ENCODE assay signal across 21 cellular contexts in the genomic region with DNA sequence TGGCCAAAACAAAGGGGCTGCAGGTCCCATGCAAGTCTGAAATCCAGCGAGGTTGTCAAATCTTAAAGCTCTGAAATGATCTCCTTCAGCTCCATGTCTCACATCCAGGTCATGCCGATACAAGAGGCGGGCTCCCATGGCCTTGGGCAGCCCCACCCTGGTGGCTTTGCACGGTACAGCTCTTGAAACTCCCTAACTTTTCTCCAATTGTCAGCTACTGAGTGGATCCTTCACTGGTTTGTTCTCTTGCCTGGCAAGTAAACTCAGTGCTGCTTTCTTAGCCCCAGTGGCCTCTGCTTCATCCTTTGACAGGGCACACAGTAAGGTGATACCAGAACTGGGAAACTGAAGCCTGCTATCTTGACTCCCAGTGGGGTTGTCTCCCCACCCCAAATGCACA. TPM values are rescaled to one million over a fixed set of nuclear protein-coding genes. Genes with fewer than 3 reads are reported as not detected.
DNase-seq lines count a peak whose midpoint lies in the region; ATAC-seq and TF ChIP-seq lines count a peak whose summit lies in the region.
"Had no signal": no experiment of that assay in that cellular context is flagged by ENCODE, and none has a peak within 500 bp of the region (broad histone marks: within the 10 kb centered on the region; RNA-seq: fewer than 3 reads in every experiment).

No MANE protein-coding gene starts in this region.

- H3F3A ChIP-seq in GM23338 (replicated peaks; ENCODE audit: low read depth), result no peaks in the 10 kb centered on the region

- TF ChIP-seq CTCF in GM23338 (conservative IDR thresholded peaks at IDR 0.05; ENCODE audit: low read depth in 2 of 2), result no peak
- TF ChIP-seq CTCF in nephron progenitor cell (IDR thresholded peaks at IDR 0.05), result no peak

- H3K36me3 ChIP-seq in GM23338 (ENCODE audit: insufficient read depth), result no peaks in the 10 kb centered on the region
- H3K36me3 ChIP-seq in esophagus (ENCODE audit: control insufficient read depth in 2 of 2, insufficient read depth in 2 of 2, low read length in 1 of 2), result no peaks in the 10 kb centered on the region
- H3K36me3 ChIP-seq: BLaER1 had no signal

- H3K4me1 Mint-ChIP-seq in GM23338 (peaks cover 8% of the 10 kb centered on the region; the same call in 2 of the 3 replicates), nephron progenitor cell (no peaks in the 10 kb centered on the region)
- H3K4me1 Mint-ChIP-seq: CD14-positive monocyte; CD4-positive, alpha-beta memory T cell; IgD-negative memory B cell had no signal

- no peak overlapping the region for H3K4me2 ChIP-seq in GM23338
- H3K4me2 ChIP-seq: BLaER1 had no signal

- H3K27ac Mint-ChIP-seq in GM23338 (no peak overlapping the region), nephron progenitor cell (peak overlapping the region; percentile 9)
- H3K27ac Mint-ChIP-seq: CD4-positive, alpha-beta memory T cell; HFFc6; IgD-negative memory B cell had no signal

- H3K27me3 Mint-ChIP-seq in GM23338 (ENCODE audit: insufficient read depth, low read depth, poor library complexity) (no peaks in the 10 kb centered on the region), nephron progenitor cell (ENCODE audit: low read depth, poor library complexity) (no peaks in the 10 kb centered on the region)

- H4K20me1 ChIP-seq in GM23338 (replicated peaks; ENCODE audit: insufficient read depth), result no peaks in the 10 kb centered on the region
- H4K20me1 ChIP-seq: BLaER1 had no signal

- no peak for ATAC-seq in GM23338
- ATAC-seq: HepG2 had no signal

- WGBS in esophagus, 2 donors, result 66 to 83% methylated on average over 4 of the region's 4 CpGs

- H3K27me3 ChIP-seq in GM23338 (ENCODE audit: insufficient read depth) (no peaks in the 10 kb centered on the region), esophagus (ENCODE audit: control insufficient read depth in 1 of 2, insufficient read depth in 2 of 2, low read length in 2 of 2) (no peaks in the 10 kb centered on the region)
- H3K27me3 ChIP-seq: BLaER1 had no signal

- no peak overlapping the region for H2AFZ ChIP-seq in GM23338

- H3K4me1 ChIP-seq in GM23338 (ENCODE audit: insufficient read depth), result peaks cover 9% of the 10 kb centered on the region
- no peaks in the 10 kb centered on the region for H3K4me1 ChIP-seq in esophagus (ENCODE audit: control insufficient read depth in 2 of 2, insufficient read depth in 2 of 2, low read length in 1 of 2)
- H3K4me1 ChIP-seq: BLaER1 had no signal

- no peaks in the 10 kb centered on the region; the same call in 1 of the 2 replicates for H3K9me2 ChIP-seq in GM23338 (ENCODE audit: insufficient read depth)

- peaks cover 4% of the 10 kb centered on the region; the same call in 2 of the 3 replicates for H3K9me3 Mint-ChIP-seq in GM23338
- no peaks in the 10 kb centered on the region for H3K9me3 Mint-ChIP-seq in nephron progenitor cell
- H3K9me3 Mint-ChIP-seq: HFFc6 had no signal

- H3K4me3 ChIP-seq in GM23338, result no peak overlapping the region
- H3K4me3 ChIP-seq in esophagus (ENCODE audit: low read depth in 1 of 2, low read length in 2 of 2), result no peak overlapping the region
- H3K4me3 ChIP-seq: BLaER1 had no signal

- no peaks in the 10 kb centered on the region for H3K36me3 Mint-ChIP-seq in GM23338 (ENCODE audit: low read depth)
- H3K36me3 Mint-ChIP-seq in nephron progenitor cell (ENCODE audit: low read depth), result no peaks in the 10 kb centered on the region
- H3K36me3 Mint-ChIP-seq: CD14-positive monocyte; CD4-positive, alpha-beta memory T cell had no signal

- no peaks in the 10 kb centered on the region for H3K9me3 ChIP-seq in esophagus (ENCODE audit: control insufficient read depth in 2 of 2, insufficient read depth in 1 of 2, low read depth in 1 of 2, low read length in 1 of 2)
- H3K9me3 ChIP-seq: BLaER1 had no signal

- H3K4me3 Mint-ChIP-seq in GM23338, result no peak overlapping the region
- no peak overlapping the region for H3K4me3 Mint-ChIP-seq in nephron progenitor cell
- H3K4me3 Mint-ChIP-seq: CD14-positive monocyte; CD4-positive, alpha-beta memory T cell; HFFc6; IgD-negative memory B cell had no signal

- H3K27ac ChIP-seq in GM23338 (ENCODE audit: low read depth) (no peak overlapping the region), esophagus (ENCODE audit: low read depth in 2 of 2, low read length in 1 of 2) (peak overlapping the region; percentile 5 to 79)
- H3K27ac ChIP-seq: BLaER1 had no signal

- H3K79me2 ChIP-seq in GM23338 (replicated peaks; ENCODE audit: insufficient read depth), result no peaks in the 10 kb centered on the region

- DNase-seq in GM23338 (ENCODE audit: low spot score) (peak; percentile 3), NCI-H510A treated with DMSO at 0.1 percent for 48 hours (lab: John Stamatoyannopoulos, UW) (peak; percentile 65), nephron progenitor cell (no peak), H4 (ENCODE audit: low spot score) (no peak), T1000 (lab: John Stamatoyannopoulos, UW) (no peak)
- no peak for DNase-seq in activated T-cell treated with anti-CD3 and anti-CD28 coated beads, Interleukin-2, amount 50 U/mL, for 48 hours
- DNase-seq: 8988T; CD4-positive, alpha-beta memory T cell; DMS153; DMS79; GDM1; HCEC 1CT; HFFc6 had no signal

TF ChIP-seq in GM23338, 12 proteins besides CTCF, POLR2A, EP300 and RAD21 (continues in another document):
- TF ChIP-seq POLR2AphosphoS5 (IDR thresholded peaks at IDR 0.05; ENCODE audit: low read depth) (no peak), ZNF114 (CRISPR knock-in tag; IDR thresholded peaks at IDR 0.05) (no peak)
- TF ChIP-seq, protein P1, sequence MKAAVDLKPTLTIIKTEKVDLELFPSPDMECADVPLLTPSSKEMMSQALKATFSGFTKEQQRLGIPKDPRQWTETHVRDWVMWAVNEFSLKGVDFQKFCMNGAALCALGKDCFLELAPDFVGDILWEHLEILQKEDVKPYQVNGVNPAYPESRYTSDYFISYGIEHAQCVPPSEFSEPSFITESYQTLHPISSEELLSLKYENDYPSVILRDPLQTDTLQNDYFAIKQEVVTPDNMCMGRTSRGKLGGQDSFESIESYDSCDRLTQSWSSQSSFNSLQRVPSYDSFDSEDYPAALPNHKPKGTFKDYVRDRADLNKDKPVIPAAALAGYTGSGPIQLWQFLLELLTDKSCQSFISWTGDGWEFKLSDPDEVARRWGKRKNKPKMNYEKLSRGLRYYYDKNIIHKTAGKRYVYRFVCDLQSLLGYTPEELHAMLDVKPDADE (IDR thresholded peaks at IDR 0.05), result no peak

RNA-seq across cellular contexts. Expression of a gene that starts 26.3 kb away (rescaled TPM):
- total RNA-seq in GM23338 (2014; rRNA removed; shearing (Covaris generic)), result not detected in 2 replicates
- polyA plus RNA-seq in GM23338 (2016; fragmentation: Nextera tagmentation; extraction: Ambion mirVana) (not detected in 2 replicates), esophagus (100 to 1,000 TPM; 228 to 233 TPM)
- total RNA-seq in H4 (2014; rRNA removed; shearing (Covaris generic)), result not detected in 2 replicates
- total RNA-seq: CD4-positive, alpha-beta memory T cell; Daoy; HepG2; HFFc6 had no signal
- polyA plus RNA-seq: AG04450; CD14-positive monocyte; CD4-positive, alpha-beta memory T cell; HepG2; IgD-negative memory B cell had no signal

RNA-seq across cellular contexts. Expression of a gene that starts 30.6 kb away (rescaled TPM):
- total RNA-seq in GM23338 (2014; rRNA removed; shearing (Covaris generic)), result 1.1 and 1.2 TPM in 2 replicates
- 1.5 and 2.3 TPM in 2 replicates for polyA plus RNA-seq in GM23338 (2016; fragmentation: Nextera tagmentation; extraction: Ambion mirVana)
- 10 to 100 TPM; 19.3 to 68.4 TPM for polyA plus RNA-seq in esophagus
- total RNA-seq in H4 (2014; rRNA removed; shearing (Covaris generic)), result not detected in 2 replicates
- total RNA-seq: A673; CD4-positive, alpha-beta memory T cell; Daoy; HepG2; HFFc6 had no signal
- polyA plus RNA-seq: AG04450; CD14-positive monocyte; CD4-positive, alpha-beta memory T cell; HepG2; IgD-negative memory B cell had no signal

RNA-seq across cellular contexts. Expression of a gene that starts 48.3 kb away (rescaled TPM):
- 0.59 TPM in 1 of 2 replicates, not detected in the other for total RNA-seq in GM23338 (2014; rRNA removed; shearing (Covaris generic))
- polyA plus RNA-seq in GM23338 (2016; fragmentation: Nextera tagmentation; extraction: Ambion mirVana) (0.27 and 0.33 TPM in 2 replicates), esophagus (100 to 1,000 TPM; 167 to 870 TPM)
- total RNA-seq in H4 (2014; rRNA removed; shearing (Covaris generic)), result not detected in 2 replicates
- total RNA-seq: A673; CD4-positive, alpha-beta memory T cell; Daoy; HepG2; HFFc6 had no signal
- polyA plus RNA-seq: AG04450; CD14-positive monocyte; CD4-positive, alpha-beta memory T cell; HepG2; IgD-negative memory B cell had no signal

Comparison
In these comparisons a context has a peak if more than half of its experiments do, and no peak if none do; other contexts are left out.
1. DNase-seq: peak in GM23338 (single experiment) and NCI-H510A treated with DMSO at 0.1 percent for 48 hours (single experiment); none in nephron progenitor cell (single experiment), activated T-cell treated with anti-CD3 and anti-CD28 coated beads, Interleukin-2, amount 50 U/mL, for 48 hours (0 of 2), H4 (single experiment) and T1000 (single experiment).